In genomic region chr12:92736605-92737004, GRCh38 we compare ENCODE assay signal across 23 cellular contexts. TPM values are rescaled to one million over a fixed set of nuclear protein-coding genes. Genes with fewer than 3 reads are reported as not detected.
DNase-seq lines count a peak whose midpoint lies in the region; ATAC-seq and TF ChIP-seq lines count a peak whose summit lies in the region.
"Had no signal": no experiment of that assay in that cellular context is flagged by ENCODE, and none has a peak within 500 bp of the region (broad histone marks: within the 10 kb centered on the region; RNA-seq: fewer than 3 reads in every experiment).

No MANE protein-coding gene starts in this region.

- H3K4me1 ChIP-seq in GM23338 (ENCODE audit: insufficient read depth) (peaks cover 12% of the 10 kb centered on the region), left lung (peaks cover 0 to 12% of the 10 kb centered on the region in 2 donors), thymus (ENCODE audit: control insufficient read depth, insufficient read depth, low read length) (no peaks in the 10 kb centered on the region)

- H3K4me1 Mint-ChIP-seq in GM23338, result peaks cover 15% of the 10 kb centered on the region

- H3K9me3 Mint-ChIP-seq in activated naive CD4-positive, alpha-beta T cell treated with anti-CD3 and anti-CD28 coated beads, Interleukin-2, amount 50 U/mL, for 72 hours, result no peaks in the 10 kb centered on the region
- no peaks in the 10 kb centered on the region for H3K9me3 Mint-ChIP-seq in GM23338

- WGBS in thymus, result 85% methylated on average over 6 of the region's 6 CpGs

- no peaks in the 10 kb centered on the region for H3K79me2 ChIP-seq in GM23338 (replicated peaks; ENCODE audit: insufficient read depth)

- no peak for DNase-seq in activated naive CD4-positive, alpha-beta T cell treated with anti-CD3 and anti-CD28 coated beads, Interleukin-2, amount 50 U/mL, for 72 hours (ENCODE audit: low spot score in 2 of 2)
- no peak for DNase-seq in activated naive CD4-positive, alpha-beta T cell treated with Interleukin-2 at 50 U/mL for 16 hours
- no peak for DNase-seq in GM23338 (ENCODE audit: low spot score)
- no peak for DNase-seq in left lung
- no peak for DNase-seq in activated CD4-positive, alpha-beta T cell treated with anti-CD3 and anti-CD28 coated beads for 1 hour
- no peak for DNase-seq in NCI-H2196 (lab: John Stamatoyannopoulos, UW; ENCODE audit: unreplicated experiment)
- DNase-seq: COR-L47, DMS 273 treated with DMSO at 0.1 percent for 48 hours, DMS79 treated with DMSO at 0.1 percent for 48 hours, H7, NCI-H1092 treated with DMSO at 0.1 percent for 48 hours, NCI-H1436 treated with DMSO at 0.1 percent for 48 hours, NCI-H1930, NCI-H2227 treated with DMSO at 0.1 percent for 48 hours, NCI-H510A treated with DMSO at 0.1 percent for 48 hours, NCI-H748 treated with DMSO at 0.1 percent for 48 hours, SIG-M5, SK-N-SH had no signal

- no peak overlapping the region for H3K4me3 Mint-ChIP-seq in GM23338
- H3K4me3 Mint-ChIP-seq: CD14-positive monocyte had no signal

- H4K20me1 ChIP-seq in GM23338 (replicated peaks; ENCODE audit: insufficient read depth), result no peaks in the 10 kb centered on the region

- H3K4me3 ChIP-seq in GM23338 (no peak overlapping the region), left lung (no peak overlapping the region), thymus (ENCODE audit: low read length) (no peak overlapping the region)
- H3K4me3 ChIP-seq: K562 had no signal

- H3K27me3 Mint-ChIP-seq in GM23338 (ENCODE audit: insufficient read depth, low read depth, poor library complexity), result no peaks in the 10 kb centered on the region

- H3K36me3 ChIP-seq in GM23338 (ENCODE audit: insufficient read depth) (no peaks in the 10 kb centered on the region), left lung (no peaks in the 10 kb centered on the region), thymus (ENCODE audit: control insufficient read depth, insufficient read depth) (no peaks in the 10 kb centered on the region)

- H3K9me3 ChIP-seq in left lung, result no peaks in the 10 kb centered on the region
- no peaks in the 10 kb centered on the region for H3K9me3 ChIP-seq in thymus (ENCODE audit: control insufficient read depth)
- H3K9me3 ChIP-seq: SK-N-SH had no signal

- no peak overlapping the region for H3K4me2 ChIP-seq in GM23338
- H3K4me2 ChIP-seq: SK-N-SH had no signal

- H3K27ac ChIP-seq in GM23338 (ENCODE audit: low read depth) (no peak overlapping the region), left lung (peak overlapping the region in 1 of 2 donors; percentile 81), thymus (ENCODE audit: low read depth) (peak overlapping the region; percentile 13)

- no peaks in the 10 kb centered on the region for H3K27me3 ChIP-seq in GM23338 (ENCODE audit: insufficient read depth)
- no peaks in the 10 kb centered on the region for H3K27me3 ChIP-seq in left lung
- no peaks in the 10 kb centered on the region for H3K27me3 ChIP-seq in thymus (ENCODE audit: control insufficient read depth, insufficient read depth)

- H2AFZ ChIP-seq in GM23338, result peak overlapping the region; percentile 72

- no peaks in the 10 kb centered on the region for H3K36me3 Mint-ChIP-seq in activated naive CD4-positive, alpha-beta T cell treated with anti-CD3 and anti-CD28 coated beads, Interleukin-2, amount 50 U/mL, for 72 hours
- H3K36me3 Mint-ChIP-seq in GM23338 (ENCODE audit: low read depth), result no peaks in the 10 kb centered on the region

- TF ChIP-seq CTCF in GM23338 (conservative IDR thresholded peaks at IDR 0.05; ENCODE audit: low read depth in 2 of 2) (no peak), left lung (IDR thresholded peaks at IDR 0.05) (no peak)

- H3F3A ChIP-seq in GM23338 (replicated peaks; ENCODE audit: low read depth), result no peaks in the 10 kb centered on the region

- H3K9me2 ChIP-seq in GM23338 (ENCODE audit: insufficient read depth), result 0 out of 2 replicates have a peak, but pooled peaks cover 6% of the 10 kb centered on the region
- H3K9me2 ChIP-seq: SK-N-SH had no signal

- ATAC-seq in activated naive CD4-positive, alpha-beta T cell treated with anti-CD3 and anti-CD28 coated beads, Interleukin-2, amount 50 U/mL, for 72 hours, result no peak
- ATAC-seq in GM23338 (no peak), left lung (peak; percentile 55)
- ATAC-seq: K562 had no signal

- intact Hi-C loops in left lung (cut with DNase I), result no loop called here

- H3K27ac Mint-ChIP-seq in activated naive CD4-positive, alpha-beta T cell treated with anti-CD3 and anti-CD28 coated beads, Interleukin-2, amount 50 U/mL, for 72 hours, result peak overlapping the region; percentile 35 to 91
- H3K27ac Mint-ChIP-seq in GM23338, result no peak overlapping the region
- H3K27ac Mint-ChIP-seq: CD14-positive monocyte had no signal

TF ChIP-seq in GM23338, 12 proteins besides CTCF, POLR2A, EP300 and RAD21 (continues in another document):
- no peak for TF ChIP-seq EZH2 (IDR thresholded peaks at IDR 0.05; ENCODE audit: low read depth, unreplicated experiment)
- TF ChIP-seq ZNF331 (CRISPR knock-in tag; IDR thresholded peaks at IDR 0.05; ENCODE audit: low read depth), result no peak
- no peak for TF ChIP-seq ETS1 (IDR thresholded peaks at IDR 0.05)
- TF ChIP-seq NANOG (IDR thresholded peaks at IDR 0.05; ENCODE audit: borderline replicate concordance), result no peak
- no peak for TF ChIP-seq CREB1 (CRISPR knock-in tag; IDR thresholded peaks at IDR 0.05; ENCODE audit: low read depth)
- TF ChIP-seq ZNF462 (CRISPR knock-in tag; IDR thresholded peaks at IDR 0.05), result no peak
- no peak for TF ChIP-seq POLR2AphosphoS5 (IDR thresholded peaks at IDR 0.05; ENCODE audit: low read depth)

RNA-seq across cellular contexts. Expression of gene PLEKHG7, which starts 33.8 kb away (rescaled TPM):
- total RNA-seq in activated naive CD4-positive, alpha-beta T cell treated with anti-CD3 and anti-CD28 coated beads, Interleukin-2, amount 50 U/mL, for 72 hours, result not detected
- total RNA-seq in GM23338 (2014; rRNA removed; shearing (Covaris generic)), result not detected in 2 replicates
- polyA plus RNA-seq in GM23338 (2016; fragmentation: Nextera tagmentation; extraction: Ambion mirVana) (not detected in 2 replicates), thymus (0.73 TPM)
- total RNA-seq in left lung, result 1 to 10 TPM in 1 of 2 donors, under 1 TPM in 1; 0.23 to 1.3 TPM
- total RNA-seq: A172, H7, K562, LHCN-M2 had no signal
- polyA plus RNA-seq: CD14-positive monocyte, SK-N-SH had no signal
